ENCODE assay signal across 2 cellular contexts in the genomic region with DNA sequence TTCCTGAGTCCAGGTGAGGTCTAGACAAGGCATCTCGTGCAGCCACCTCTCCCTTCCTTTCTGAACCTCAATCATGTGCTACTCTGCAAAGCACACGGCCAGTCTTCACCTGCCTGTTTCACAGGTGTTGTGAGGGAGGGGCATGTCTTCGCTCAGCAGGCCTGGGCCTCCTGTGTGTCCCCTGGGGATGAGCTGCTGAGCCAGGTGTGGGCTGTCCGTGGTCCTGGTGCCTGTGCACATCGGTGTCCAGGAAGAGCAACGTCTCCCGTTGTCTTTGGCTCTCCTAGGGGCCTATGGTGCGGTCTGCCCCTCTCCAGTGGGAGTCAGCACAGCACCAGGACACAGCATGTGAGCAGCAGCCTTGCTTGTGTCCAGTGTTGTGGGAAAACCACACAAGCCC.
TF ChIP-seq lines count a peak whose summit lies in the region.

No MANE protein-coding gene starts in this region.

TF ChIP-seq in HEK293, 187 proteins besides CTCF, POLR2A, EP300 and RAD21:
- TF ChIP-seq, protein P1, sequence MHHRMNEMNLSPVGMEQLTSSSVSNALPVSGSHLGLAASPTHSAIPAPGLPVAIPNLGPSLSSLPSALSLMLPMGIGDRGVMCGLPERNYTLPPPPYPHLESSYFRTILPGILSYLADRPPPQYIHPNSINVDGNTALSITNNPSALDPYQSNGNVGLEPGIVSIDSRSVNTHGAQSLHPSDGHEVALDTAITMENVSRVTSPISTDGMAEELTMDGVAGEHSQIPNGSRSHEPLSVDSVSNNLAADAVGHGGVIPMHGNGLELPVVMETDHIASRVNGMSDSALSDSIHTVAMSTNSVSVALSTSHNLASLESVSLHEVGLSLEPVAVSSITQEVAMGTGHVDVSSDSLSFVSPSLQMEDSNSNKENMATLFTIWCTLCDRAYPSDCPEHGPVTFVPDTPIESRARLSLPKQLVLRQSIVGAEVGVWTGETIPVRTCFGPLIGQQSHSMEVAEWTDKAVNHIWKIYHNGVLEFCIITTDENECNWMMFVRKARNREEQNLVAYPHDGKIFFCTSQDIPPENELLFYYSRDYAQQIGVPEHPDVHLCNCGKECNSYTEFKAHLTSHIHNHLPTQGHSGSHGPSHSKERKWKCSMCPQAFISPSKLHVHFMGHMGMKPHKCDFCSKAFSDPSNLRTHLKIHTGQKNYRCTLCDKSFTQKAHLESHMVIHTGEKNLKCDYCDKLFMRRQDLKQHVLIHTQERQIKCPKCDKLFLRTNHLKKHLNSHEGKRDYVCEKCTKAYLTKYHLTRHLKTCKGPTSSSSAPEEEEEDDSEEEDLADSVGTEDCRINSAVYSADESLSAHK (tag by site-specific recombination; IDR thresholded peaks at IDR 0.05): no peak
- TF ChIP-seq HOXC10 (CRISPR knock-in tag; IDR thresholded peaks at IDR 0.05): no peak
- no peak for TF ChIP-seq ZNF157 (tag by site-specific recombination; IDR thresholded peaks at IDR 0.05)
- TF ChIP-seq, protein P2, sequence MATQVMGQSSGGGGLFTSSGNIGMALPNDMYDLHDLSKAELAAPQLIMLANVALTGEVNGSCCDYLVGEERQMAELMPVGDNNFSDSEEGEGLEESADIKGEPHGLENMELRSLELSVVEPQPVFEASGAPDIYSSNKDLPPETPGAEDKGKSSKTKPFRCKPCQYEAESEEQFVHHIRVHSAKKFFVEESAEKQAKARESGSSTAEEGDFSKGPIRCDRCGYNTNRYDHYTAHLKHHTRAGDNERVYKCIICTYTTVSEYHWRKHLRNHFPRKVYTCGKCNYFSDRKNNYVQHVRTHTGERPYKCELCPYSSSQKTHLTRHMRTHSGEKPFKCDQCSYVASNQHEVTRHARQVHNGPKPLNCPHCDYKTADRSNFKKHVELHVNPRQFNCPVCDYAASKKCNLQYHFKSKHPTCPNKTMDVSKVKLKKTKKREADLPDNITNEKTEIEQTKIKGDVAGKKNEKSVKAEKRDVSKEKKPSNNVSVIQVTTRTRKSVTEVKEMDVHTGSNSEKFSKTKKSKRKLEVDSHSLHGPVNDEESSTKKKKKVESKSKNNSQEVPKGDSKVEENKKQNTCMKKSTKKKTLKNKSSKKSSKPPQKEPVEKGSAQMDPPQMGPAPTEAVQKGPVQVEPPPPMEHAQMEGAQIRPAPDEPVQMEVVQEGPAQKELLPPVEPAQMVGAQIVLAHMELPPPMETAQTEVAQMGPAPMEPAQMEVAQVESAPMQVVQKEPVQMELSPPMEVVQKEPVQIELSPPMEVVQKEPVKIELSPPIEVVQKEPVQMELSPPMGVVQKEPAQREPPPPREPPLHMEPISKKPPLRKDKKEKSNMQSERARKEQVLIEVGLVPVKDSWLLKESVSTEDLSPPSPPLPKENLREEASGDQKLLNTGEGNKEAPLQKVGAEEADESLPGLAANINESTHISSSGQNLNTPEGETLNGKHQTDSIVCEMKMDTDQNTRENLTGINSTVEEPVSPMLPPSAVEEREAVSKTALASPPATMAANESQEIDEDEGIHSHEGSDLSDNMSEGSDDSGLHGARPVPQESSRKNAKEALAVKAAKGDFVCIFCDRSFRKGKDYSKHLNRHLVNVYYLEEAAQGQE (tag by site-specific recombination; IDR thresholded peaks at IDR 0.05): peak; percentile 71
TF ChIP-seq in HEK293: peak in this region for 1.

TF ChIP-seq in PFSK-1, 5 proteins besides CTCF, POLR2A, EP300 and RAD21:
- TF ChIP-seq, protein P2 (IDR thresholded peaks at IDR 0.05; ENCODE audit: insufficient read depth in 1 of 2, low read depth in 2 of 2, low read length in 2 of 2): peak; percentile 41 to 43; a peak in 2 of 4 replicates
- no peak for TF ChIP-seq SIN3A (IDR thresholded peaks at IDR 0.05; ENCODE audit: borderline replicate concordance, insufficient read depth, low read length)
